Comparison of ENCODE assay signal across 22 cellular contexts in the genomic region with DNA sequence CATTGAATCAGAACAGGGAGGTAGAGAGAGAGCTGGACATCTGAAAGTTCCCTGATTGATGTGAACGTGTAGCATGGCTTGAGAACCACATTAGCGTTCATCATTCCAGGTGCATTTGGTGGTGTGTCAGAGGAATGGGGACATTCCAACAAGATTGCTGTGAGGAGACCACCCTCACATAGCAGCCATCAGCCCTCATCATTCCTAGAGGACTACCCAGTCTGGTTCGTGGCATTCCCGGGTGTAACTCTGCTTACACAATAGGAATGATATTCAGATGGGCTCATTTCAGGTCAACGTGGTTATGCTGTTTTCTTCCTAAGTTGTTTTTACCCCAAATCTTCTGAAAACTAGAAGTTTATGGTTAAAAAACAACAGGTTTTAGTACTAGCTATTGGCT.
DNase-seq lines count a peak whose midpoint lies in the region; ATAC-seq, FAIRE-seq and TF ChIP-seq lines count a peak whose summit lies in the region.
"Had no signal": no experiment of that assay in that cellular context is flagged by ENCODE, and none has a peak within 500 bp of the region (broad histone marks: within the 10 kb centered on the region; RNA-seq: fewer than 3 reads in every experiment).

No MANE protein-coding gene starts in this region.

- peaks cover 33% of the 10 kb centered on the region for H3K4me1 Mint-ChIP-seq in astrocyte (ENCODE audit: low read depth, unreplicated experiment)

- peak overlapping the region; percentile 97 for H3K27ac Mint-ChIP-seq in astrocyte (ENCODE audit: unreplicated experiment)
- H3K27ac Mint-ChIP-seq: activated CD8-positive, alpha-beta T cell treated with anti-CD3 and anti-CD28 coated beads, Interleukin-2, amount 10 ng/mL, durations not matched to agents 7 days and 5 days; activated naive CD8-positive, alpha-beta T cell treated with anti-CD3 and anti-CD28 coated beads, Interleukin-2, amount 10 ng/mL, durations not matched to agents 7 days and 5 days; CD8-positive, alpha-beta T cell; stimulated activated naive CD8-positive, alpha-beta T cell treated with anti-CD3 and anti-CD28 coated beads, Interleukin-15, Interleukin-2, amounts not matched to agents 100 ng/mL and 50 ng/mL, for 24 hours; T-helper 2 cell treated with Interferon-gamma antibody and Interleukin-4, amounts not matched to agents 5 μg/mL and 100 μg/mL, for 36 hours had no signal

- H3K9ac ChIP-seq in astrocyte (ENCODE audit: low read length) (peak overlapping the region; percentile 33), HepG2 (ENCODE audit: insufficient read depth, low read depth, low read length) (no peak overlapping the region)

- TF ChIP-seq EP300 in HepG2 (IDR thresholded peaks at IDR 0.05; ENCODE audit: low read depth in 2 of 2, low read length in 2 of 2) (no peak), HepG2 (CRISPR knock-in tag; IDR thresholded peaks at IDR 0.05; ENCODE audit: borderline replicate concordance) (no peak)

- POLR2A ChIA-PET in HepG2 (lab: Yijun Ruan, JAX): interaction anchor here (1.0 to 2.9 kb wide), 5 partner anchors 9 to 228 kb away, joined by 4 to 8 read pairs (median 5); a partner anchor contains a TSS

- no peaks in the 10 kb centered on the region for H4K20me1 ChIP-seq in astrocyte (ENCODE audit: insufficient read depth, low read length)
- no peaks in the 10 kb centered on the region for H4K20me1 ChIP-seq in HepG2 (ENCODE audit: insufficient read depth, low read length)

- no peaks in the 10 kb centered on the region for H3K27me3 ChIP-seq in astrocyte (ENCODE audit: insufficient read depth, low read length)
- no peaks in the 10 kb centered on the region for H3K27me3 ChIP-seq in HepG2 (ENCODE audit: control insufficient read depth in 1 of 2, insufficient read depth in 2 of 2, low read length in 2 of 2)
- H3K27me3 ChIP-seq: neutrophil, vagina had no signal

- no peaks in the 10 kb centered on the region for H3K79me2 ChIP-seq in astrocyte (ENCODE audit: insufficient read depth, low read length)
- H3K79me2 ChIP-seq in HepG2 (ENCODE audit: insufficient read depth, low read length): no peaks in the 10 kb centered on the region

- H3K27ac ChIP-seq in astrocyte (ENCODE audit: low read depth, low read length) (no peak overlapping the region), HepG2 (ENCODE audit: extremely low read length, insufficient read depth, low read length) (no peak overlapping the region)
- H3K27ac ChIP-seq: HL-60, neutrophil, thoracic aorta, vagina had no signal

- DNase-seq in GM03348 (ENCODE audit: low spot score): peak; percentile 59
- DNase-seq in astrocyte (ENCODE audit: low read depth): peak; percentile 81
- peak; percentile 18 for DNase-seq in hepatic stellate cell (ENCODE audit: low spot score)
- DNase-seq in skeletal muscle cell (ENCODE audit: low read depth): peak; percentile 32
- no peak for DNase-seq in ACHN
- DNase-seq in HepG2 (ENCODE audit: low spot score): no peak
- DNase-seq in CD1c-positive myeloid dendritic cell (ENCODE audit: extremely low spot score): no peak
- DNase-seq: activated CD8-positive, alpha-beta T cell treated with anti-CD3 and anti-CD28 coated beads, Interleukin-2, amount 10 ng/mL, durations not matched to agents 7 days and 5 days; activated naive CD8-positive, alpha-beta T cell treated with anti-CD3 and anti-CD28 coated beads, Interleukin-2, amount 10 ng/mL, durations not matched to agents 7 days and 5 days; CD8-positive, alpha-beta T cell; cerebellar nuclear complex; GDM1; mesenchymal stem cell; OCI-M1; small intestine had no signal

- in situ Hi-C loops in ACHN (cut with HindIII; ENCODE audit: low pct_ligation_motif_present, low pct_unique_long_range_greater_than_20kb, low sequenced_read_pairs): no loop called here
- in situ Hi-C loops in HepG2 (cut with HindIII; ENCODE audit: extremely low pct_ligation_motif_present, low pct_unique_long_range_greater_than_20kb): no loop called here

- H3K36me3 ChIP-seq in astrocyte (ENCODE audit: insufficient read depth, low read length) (no peaks in the 10 kb centered on the region), HepG2 (replicated peaks in 1 of 2; ENCODE audit: control insufficient read depth in 1 of 2, insufficient read depth in 2 of 2, low read length in 2 of 2) (no peaks in the 10 kb centered on the region)
- H3K36me3 ChIP-seq: neutrophil, thoracic aorta, vagina had no signal

- H3K4me3 Mint-ChIP-seq in astrocyte (ENCODE audit: unreplicated experiment): no peak overlapping the region
- H3K4me3 Mint-ChIP-seq: activated CD8-positive, alpha-beta T cell treated with anti-CD3 and anti-CD28 coated beads, Interleukin-2, amount 10 ng/mL, durations not matched to agents 7 days and 5 days; activated naive CD8-positive, alpha-beta T cell treated with anti-CD3 and anti-CD28 coated beads, Interleukin-2, amount 10 ng/mL, durations not matched to agents 7 days and 5 days; CD8-positive, alpha-beta T cell; stimulated activated naive CD8-positive, alpha-beta T cell treated with anti-CD3 and anti-CD28 coated beads, Interleukin-15, Interleukin-2, amounts not matched to agents 100 ng/mL and 50 ng/mL, for 24 hours had no signal

- H3K4me1 ChIP-seq in astrocyte (ENCODE audit: insufficient read depth, low read length) (peaks cover 10% of the 10 kb centered on the region), HepG2 (ENCODE audit: insufficient read depth, low read length) (peaks cover 17% of the 10 kb centered on the region; the same call in 1 of the 2 replicates)
- H3K4me1 ChIP-seq: vagina had no signal

- H3K4me3 ChIP-seq in astrocyte (ENCODE audit: insufficient read depth, low read depth, low read length) (no peak overlapping the region), skeletal muscle cell (ENCODE audit: low read depth, low read length) (no peak overlapping the region), HepG2 (replicated peaks in 1 of 3; ENCODE audit: insufficient read depth in 1 of 3, low read depth in 2 of 3, low read length in 3 of 3) (no peak overlapping the region)
- H3K4me3 ChIP-seq: vagina had no signal

- TF ChIP-seq POLR2A in HepG2 (IDR thresholded peaks at IDR 0.05; ENCODE audit: insufficient read depth in 1 of 2, low read depth in 2 of 2, low read length in 2 of 2): no peak

- H3K4me2 ChIP-seq in astrocyte (ENCODE audit: low read length) (peak overlapping the region; percentile 14), HepG2 (ENCODE audit: low read depth, low read length) (no peak overlapping the region)

- BruUV-seq in HepG2 (replicated peaks; lab: Mats Ljungman, UMichigan): no TSS peak

- ATAC-seq in GM21367 (IDR thresholded peaks at IDR 0.05; ENCODE audit: unreplicated experiment): no peak
- no peak for ATAC-seq in HepG2
- ATAC-seq: activated CD8-positive, alpha-beta T cell treated with anti-CD3 and anti-CD28 coated beads, Interleukin-2, amount 10 ng/mL, durations not matched to agents 7 days and 5 days had no signal

- CTCF ChIA-PET in HepG2 (lab: Yijun Ruan, JAX; ENCODE audit: low intra/inter-chr PET ratio, low total read pairs): interaction anchor here (1.1 to 7.1 kb wide), 5 partner anchors 9 to 556 kb away, joined by 4 to 68 read pairs (median 8); no protein-coding TSS in a partner anchor

- FAIRE-seq in astrocyte (lab: Jason Lieb, UNC) (no peak), HepG2 (lab: Jason Lieb, UNC) (no peak)
- FAIRE-seq: small intestine had no signal

- H3K27me3 Mint-ChIP-seq in astrocyte (ENCODE audit: low read depth, unreplicated experiment): no peaks in the 10 kb centered on the region

- no peak for TF ChIP-seq CTCF in astrocyte (IDR thresholded peaks at IDR 0.05; ENCODE audit: insufficient read depth, low read depth, low read length)
- no peak for TF ChIP-seq CTCF in HepG2 (CRISPR knock-in tag; IDR thresholded peaks at IDR 0.05)

- no peaks in the 10 kb centered on the region for H3K9me3 Mint-ChIP-seq in astrocyte (ENCODE audit: unreplicated experiment)
- H3K9me3 Mint-ChIP-seq: activated naive CD8-positive, alpha-beta T cell treated with anti-CD3 and anti-CD28 coated beads, Interleukin-2, amount 10 ng/mL, durations not matched to agents 7 days and 5 days; CD8-positive, alpha-beta T cell; stimulated activated naive CD8-positive, alpha-beta T cell treated with anti-CD3 and anti-CD28 coated beads, Interleukin-15, Interleukin-2, amounts not matched to agents 100 ng/mL and 50 ng/mL, for 24 hours; T-helper 2 cell treated with Interferon-gamma antibody and Interleukin-4, amounts not matched to agents 5 μg/mL and 100 μg/mL, for 36 hours had no signal

- 28% methylated on average over 5 of the region's 5 CpGs for WGBS in HepG2 (ENCODE audit: low lambda C conversion rate)

- intact Hi-C loops in HepG2 (cut with micrococcal nuclease; ENCODE audit: unreplicated experiment): loop anchor here (1.0 to 5.0 kb wide), 6 partner anchors 66 to 555 kb away; a partner anchor contains a TSS

- H3K9me3 ChIP-seq in astrocyte (ENCODE audit: insufficient read depth, low read depth, low read length) (no peaks in the 10 kb centered on the region), HepG2 (ENCODE audit: low read length) (no peaks in the 10 kb centered on the region)
- H3K9me3 ChIP-seq: neutrophil, thoracic aorta, vagina had no signal

- no peaks in the 10 kb centered on the region for H3K36me3 Mint-ChIP-seq in astrocyte (ENCODE audit: low read depth, unreplicated experiment)
- H3K36me3 Mint-ChIP-seq: CD8-positive, alpha-beta T cell had no signal

- TF ChIP-seq RAD21 in HepG2 (CRISPR knock-in tag; IDR thresholded peaks at IDR 0.05): no peak

- H2AFZ ChIP-seq in astrocyte (ENCODE audit: low read depth, low read length) (peak overlapping the region; percentile 43), HepG2 (ENCODE audit: low read length) (no peak overlapping the region)

TF ChIP-seq in HepG2, 621 proteins besides CTCF, POLR2A, EP300 and RAD21 (continues in another document):
- TF ChIP-seq KLF15 (CRISPR knock-in tag; IDR thresholded peaks at IDR 0.05; ENCODE audit: borderline replicate concordance) (no peak), FOXK2 (IDR thresholded peaks at IDR 0.05) (no peak), DNMT3B (CRISPR knock-in tag; conservative IDR thresholded peaks at IDR 0.05) (no peak), ZFX (CRISPR knock-in tag; IDR thresholded peaks at IDR 0.05; ENCODE audit: low read depth) (no peak)

Comparison
In these comparisons a context has a peak if more than half of its experiments do, and no peak if none do; other contexts are left out.
1. DNase-seq: peak in GM03348 (single experiment), astrocyte (single experiment), hepatic stellate cell (single experiment) and skeletal muscle cell (single experiment); none in ACHN (single experiment), HepG2 (single experiment) and CD1c-positive myeloid dendritic cell (single experiment).